9 cellular contexts compared by ENCODE assay signal in genomic region chr1:226708342-226708780, GRCh38. TPM values are rescaled to one million over a fixed set of nuclear protein-coding genes. Genes with fewer than 3 reads are reported as not detected.
A peak's percentile ranks its signal among the peaks of the same experiment; 100 is the strongest.
DNase-seq lines count a peak whose midpoint lies in the region; ATAC-seq and TF ChIP-seq lines count a peak whose summit lies in the region.
"Had no signal": no experiment of that assay in that cellular context is flagged by ENCODE, and none has a peak within 500 bp of the region (broad histone marks: within the 10 kb centered on the region; RNA-seq: fewer than 3 reads in every experiment).

No MANE protein-coding gene starts in this region.

- peaks cover 85% of the 10 kb centered on the region for H3K4me1 Mint-ChIP-seq in activated T-cell treated with anti-CD3 and anti-CD28 coated beads, Interleukin-2, amount 50 U/mL, for 72 hours (ENCODE audit: low read depth)

- H3K36me3 ChIP-seq in right atrium auricular region (no peaks in the 10 kb centered on the region), thoracic aorta (no peaks in the 10 kb centered on the region)

- DNase-seq in right atrium auricular region (ENCODE audit: low spot score), result no peak
- no peak for DNase-seq in cardiac septum (ENCODE audit: low spot score)
- peak in 1 of 2 donors; percentile 49 for DNase-seq in activated T-cell treated with anti-CD3 and anti-CD28 coated beads, Interleukin-2, amount 50 U/mL, for 72 hours
- DNase-seq in glomerular visceral epithelial cell (ENCODE audit: extremely low spot score), result peak; percentile 47
- DNase-seq in thoracic aorta (ENCODE audit: low spot score), result no peak
- DNase-seq in Ammon's horn (ENCODE audit: low spot score), result no peak
- no peak for DNase-seq in NCI-H774 (lab: John Stamatoyannopoulos, UW)
- DNase-seq in cortex of kidney (lab: John Stamatoyannopoulos, UW), result no peak

- peak overlapping the region; percentile 79 to 84 for H3K4me3 Mint-ChIP-seq in activated T-cell treated with anti-CD3 and anti-CD28 coated beads, Interleukin-2, amount 50 U/mL, for 72 hours

- intact Hi-C loops in cardiac septum (cut with DNase I), result no loop called here

- H3K4me3 ChIP-seq in right atrium auricular region (no peak overlapping the region), thoracic aorta (no peak overlapping the region)
- H3K4me3 ChIP-seq: GM12878 had no signal

- TF ChIP-seq CTCF in right atrium auricular region (IDR thresholded peaks at IDR 0.05) (no peak), thoracic aorta (IDR thresholded peaks at IDR 0.05) (no peak)

- H3K27ac ChIP-seq in right atrium auricular region (peak overlapping the region; percentile 18 to 28), thoracic aorta (peak overlapping the region; percentile 37 to 49)

- peak overlapping the region; percentile 96 for H3K27ac Mint-ChIP-seq in activated T-cell treated with anti-CD3 and anti-CD28 coated beads, Interleukin-2, amount 50 U/mL, for 72 hours

- H3K4me1 ChIP-seq in right atrium auricular region (peaks cover 0 to 47% of the 10 kb centered on the region in 2 donors), thoracic aorta (ENCODE audit: control insufficient read depth in 1 of 2, low read depth in 2 of 2) (peaks cover 0 to 38% of the 10 kb centered on the region in 2 donors)

- H3K9me3 Mint-ChIP-seq in activated T-cell treated with anti-CD3 and anti-CD28 coated beads, Interleukin-2, amount 50 U/mL, for 72 hours, result no peaks in the 10 kb centered on the region

- H3K27me3 ChIP-seq in right atrium auricular region, result no peaks in the 10 kb centered on the region
- H3K27me3 ChIP-seq in thoracic aorta (replicated peaks; ENCODE audit: insufficient read depth), result no peaks in the 10 kb centered on the region

- ATAC-seq in activated T-cell treated with anti-CD3 and anti-CD28 coated beads, Interleukin-2, amount 50 U/mL, for 72 hours (replicated peaks in 1 of 2), result peak; percentile 75 to 77
- ATAC-seq in thoracic aorta (ENCODE audit: insufficient number of reproducible peaks, low FRiP score, low read depth), result no peak
- ATAC-seq: GM12878 had no signal

- peaks cover 4 to 21% of the 10 kb centered on the region in 2 donors for H3K36me3 Mint-ChIP-seq in activated T-cell treated with anti-CD3 and anti-CD28 coated beads, Interleukin-2, amount 50 U/mL, for 72 hours (ENCODE audit: insufficient read depth in 2 of 2)

- H3K9me3 ChIP-seq in right atrium auricular region, result no peaks in the 10 kb centered on the region
- no peaks in the 10 kb centered on the region for H3K9me3 ChIP-seq in thoracic aorta

- H3K27me3 Mint-ChIP-seq in activated T-cell treated with anti-CD3 and anti-CD28 coated beads, Interleukin-2, amount 50 U/mL, for 72 hours (ENCODE audit: low read depth), result no peaks in the 10 kb centered on the region

RNA-seq across cellular contexts. Expression of gene ITPKB, which starts 30.7 kb away (rescaled TPM):
- 10 to 100 TPM; 10.8 to 11.0 TPM for total RNA-seq in right atrium auricular region
- total RNA-seq in cardiac septum, result 10.5 TPM
- total RNA-seq in activated T-cell treated with anti-CD3 and anti-CD28 coated beads, Interleukin-2, amount 50 U/mL, for 72 hours, result 10 to 100 TPM; 50.7 to 58.0 TPM
- total RNA-seq in thoracic aorta, result 10 to 100 TPM; 26.9 to 28.4 TPM
